15 cellular contexts compared by ENCODE assay signal in the genomic region with DNA sequence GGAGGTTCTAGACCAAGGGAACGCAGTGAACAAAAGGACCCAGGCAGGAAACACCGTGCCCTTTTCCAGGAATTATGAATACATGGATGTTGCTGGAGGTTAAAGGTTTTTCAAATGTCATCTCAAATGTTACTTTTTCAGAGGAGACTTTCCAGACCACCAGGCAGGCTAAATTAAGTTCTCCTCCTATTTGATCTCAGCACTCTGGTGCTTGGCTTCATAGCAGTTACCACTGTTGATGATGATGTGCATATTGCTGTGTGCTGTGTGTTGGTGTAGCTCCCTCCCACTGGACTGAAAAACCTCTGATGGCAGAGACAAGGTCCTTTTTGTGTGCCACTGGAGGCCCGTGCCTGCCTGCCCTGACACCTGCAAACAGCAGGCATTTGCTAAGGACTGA.
DNase-seq lines count a peak whose midpoint lies in the region; ATAC-seq and TF ChIP-seq lines count a peak whose summit lies in the region.
"Had no signal": no experiment of that assay in that cellular context is flagged by ENCODE, and none has a peak within 500 bp of the region (broad histone marks: within the 10 kb centered on the region; RNA-seq: fewer than 3 reads in every experiment).

No MANE protein-coding gene starts in this region.

- no peak overlapping the region for H3K56ac ChIP-seq in IMR-90 (ENCODE audit: extremely low read depth, insufficient read depth, low read length)

- TF ChIP-seq CTCF in GM23338 (conservative IDR thresholded peaks at IDR 0.05; ENCODE audit: low read depth in 2 of 2): no peak
- no peak for TF ChIP-seq CTCF in IMR-90 (conservative IDR thresholded peaks at IDR 0.05; ENCODE audit: low read depth, low read length)
- no peak for TF ChIP-seq CTCF in WERI-Rb-1 (IDR thresholded peaks at IDR 0.05; ENCODE audit: low read depth, low read length)
- TF ChIP-seq CTCF in chondrocyte (IDR thresholded peaks at IDR 0.05): no peak

- H3K27me3 ChIP-seq in GM23338 (ENCODE audit: insufficient read depth): no peaks in the 10 kb centered on the region
- no peaks in the 10 kb centered on the region for H3K27me3 ChIP-seq in IMR-90 (ENCODE audit: control insufficient read depth, insufficient read depth, low read length)
- H3K27me3 ChIP-seq in neuronal stem cell (ENCODE audit: control insufficient read depth in 3 of 3, insufficient read depth in 3 of 3, low read depth in 1 of 3, low read length in 3 of 3): no peaks in the 10 kb centered on the region
- no peaks in the 10 kb centered on the region for H3K27me3 ChIP-seq in WERI-Rb-1 (ENCODE audit: insufficient read depth, low read depth, severe bottlenecking)

- no peak overlapping the region for H2BK5ac ChIP-seq in IMR-90 (ENCODE audit: low read depth, low read length, poor library complexity, severe bottlenecking)
- no peak overlapping the region for H2BK5ac ChIP-seq in neuronal stem cell (ENCODE audit: low read length)

- H3K4me1 Mint-ChIP-seq in GM23338 (no peaks in the 10 kb centered on the region), chondrocyte (ENCODE audit: low read depth) (no peaks in the 10 kb centered on the region)
- H3K4me1 Mint-ChIP-seq: CD4-positive, alpha-beta memory T cell had no signal

- H3K4ac ChIP-seq in IMR-90 (ENCODE audit: low read depth, low read length) (no peak overlapping the region), neuronal stem cell (ENCODE audit: low read length) (no peak overlapping the region)

- no peaks in the 10 kb centered on the region for H3K9me2 ChIP-seq in GM23338 (ENCODE audit: insufficient read depth)

- H2AK9ac ChIP-seq in IMR-90 (replicated peaks; ENCODE audit: low read depth, low read length, poor library complexity): peak overlapping the region; percentile 79

- H3K4me3 Mint-ChIP-seq in GM23338 (no peak overlapping the region), chondrocyte (ENCODE audit: unreplicated experiment) (no peak overlapping the region)
- H3K4me3 Mint-ChIP-seq: CD4-positive, alpha-beta memory T cell had no signal

- H3K9ac ChIP-seq in IMR-90 (ENCODE audit: low read depth, low read length): no peak overlapping the region
- no peak overlapping the region for H3K9ac ChIP-seq in neuronal stem cell (ENCODE audit: low read depth, low read length, poor library complexity)

- H3K9me3 ChIP-seq in IMR-90 (ENCODE audit: control insufficient read depth, insufficient read depth, low read length): peaks cover 3% of the 10 kb centered on the region; the same call in 1 of the 2 replicates
- peaks cover 0 to 2% of the 10 kb centered on the region in 2 donors for H3K9me3 ChIP-seq in neuronal stem cell (replicated peaks in 1 of 2; ENCODE audit: control insufficient read depth in 2 of 2, insufficient read depth in 1 of 2, low read depth in 1 of 2, low read length in 2 of 2)
- no peaks in the 10 kb centered on the region for H3K9me3 ChIP-seq in WERI-Rb-1 (ENCODE audit: severe bottlenecking)

- H3K4me2 ChIP-seq in GM23338: no peak overlapping the region
- no peak overlapping the region for H3K4me2 ChIP-seq in IMR-90 (ENCODE audit: low read depth, low read length)
- H3K4me2 ChIP-seq in neuronal stem cell (ENCODE audit: insufficient read depth, low read length, poor library complexity, severe bottlenecking): no peak overlapping the region

- H2BK15ac ChIP-seq in IMR-90 (ENCODE audit: low read depth, low read length): no peak overlapping the region
- no peak overlapping the region for H2BK15ac ChIP-seq in neuronal stem cell (ENCODE audit: low read length)

- H3K23ac ChIP-seq in IMR-90 (ENCODE audit: low read depth, low read length) (no peak overlapping the region), neuronal stem cell (ENCODE audit: low read depth, low read length, poor library complexity) (no peak overlapping the region)

- WGBS in IMR-90 (ENCODE audit: extremely low coverage in 2 of 2, insufficient read length in 1 of 2), 2 experiments: 17% methylated on average over 1 of the region's 3 CpGs; no CpG with 5 or more reads in 1 of the 2 experiments
- no CpG with 5 or more reads among the region's 3 CpGs for WGBS in neuronal stem cell (ENCODE audit: extremely low coverage in 2 of 2, insufficient read length in 2 of 2, insufficient replicate concordance in 1 of 2), 2 donors

- H3K9me3 Mint-ChIP-seq in GM23338 (no peaks in the 10 kb centered on the region; the same call in 2 of the 3 replicates), chondrocyte (ENCODE audit: low read depth) (peaks cover 5% of the 10 kb centered on the region)

- H3K36me3 ChIP-seq in GM23338 (ENCODE audit: insufficient read depth) (no peaks in the 10 kb centered on the region), IMR-90 (ENCODE audit: control insufficient read depth, insufficient read depth, low read length) (no peaks in the 10 kb centered on the region), neuronal stem cell (replicated peaks in 1 of 2; ENCODE audit: control insufficient read depth in 2 of 2, insufficient read depth in 2 of 2, low read length in 2 of 2) (no peaks in the 10 kb centered on the region), WERI-Rb-1 (no peaks in the 10 kb centered on the region)

- no peak overlapping the region for H2BK120ac ChIP-seq in IMR-90 (ENCODE audit: low read depth, low read length)
- no peak overlapping the region for H2BK120ac ChIP-seq in neuronal stem cell (ENCODE audit: low read depth, low read length)

- H3K79me2 ChIP-seq in GM23338 (replicated peaks; ENCODE audit: insufficient read depth): no peaks in the 10 kb centered on the region

- H3K79me1 ChIP-seq in IMR-90 (ENCODE audit: low read depth in 1 of 2, low read length in 2 of 2): no peaks in the 10 kb centered on the region
- no peaks in the 10 kb centered on the region for H3K79me1 ChIP-seq in neuronal stem cell (ENCODE audit: low read depth, low read length)

- H2AFZ ChIP-seq in GM23338 (no peak overlapping the region), IMR-90 (replicated peaks; ENCODE audit: low read length, poor library complexity) (no peak overlapping the region), neuronal stem cell (ENCODE audit: low read length) (no peak overlapping the region)

- no peaks in the 10 kb centered on the region for H3K27me3 Mint-ChIP-seq in GM23338 (ENCODE audit: insufficient read depth, low read depth, poor library complexity)
- peaks cover 2% of the 10 kb centered on the region for H3K27me3 Mint-ChIP-seq in chondrocyte (ENCODE audit: low read depth)

- H3K9me1 ChIP-seq in IMR-90 (ENCODE audit: insufficient read depth, low read length): no peaks in the 10 kb centered on the region

- no peak for DNase-seq in GM23338 (ENCODE audit: low spot score)
- no peak for DNase-seq in IMR-90
- DNase-seq in neuronal stem cell (ENCODE audit: low spot score): no peak
- no peak for DNase-seq in occipital lobe (lab: John Stamatoyannopoulos, UW)
- DNase-seq in WERI-Rb-1: no peak
- DNase-seq in chondrocyte (ENCODE audit: low spot score): no peak
- DNase-seq: C1 segment of cervical spinal cord; Calu3; CD4-positive, alpha-beta memory T cell; COR-L47; DMS53; DMS79 treated with DMSO at 0.1 percent for 48 hours; GF-D8; H7; HCEC 1CT had no signal

- intact Hi-C loops in IMR-90 (cut with micrococcal nuclease): loop anchor here (10.0 kb wide), 1 partner anchor 55 kb away; no protein-coding TSS in a partner anchor

- POLR2A ChIA-PET in IMR-90 (lab: Charles Lee; ENCODE audit: unreplicated experiment): no interaction called here

- ATAC-seq in GM23338: no peak
- no peak for ATAC-seq in IMR-90 (ENCODE audit: low read depth)

- H2BK20ac ChIP-seq in IMR-90 (ENCODE audit: low read depth, low read length): no peak overlapping the region

- H3K18ac ChIP-seq in IMR-90 (ENCODE audit: low read depth, low read length) (no peak overlapping the region), neuronal stem cell (ENCODE audit: low read length) (peak overlapping the region; percentile 41)

- no TSS peak for BruUV-seq in IMR-90 (replicated peaks; lab: Mats Ljungman, UMichigan)

- dilution Hi-C loops in IMR-90 (cut with HindIII; ENCODE audit: low sequenced_read_pairs, unreplicated experiment): no loop called here

- H4K8ac ChIP-seq in IMR-90 (ENCODE audit: low read depth in 2 of 2, low read length in 2 of 2) (no peak overlapping the region), neuronal stem cell (ENCODE audit: low read depth, low read length) (no peak overlapping the region)

- TF ChIP-seq POLR2A in IMR-90 (IDR thresholded peaks at IDR 0.05; ENCODE audit: low read depth, low read length): no peak

- H2BK12ac ChIP-seq in neuronal stem cell (ENCODE audit: low read length): no peak overlapping the region

- TF ChIP-seq RAD21 in IMR-90 (IDR thresholded peaks at IDR 0.05; ENCODE audit: low read length): no peak

- H3K36me3 Mint-ChIP-seq in GM23338 (ENCODE audit: low read depth) (no peaks in the 10 kb centered on the region), chondrocyte (ENCODE audit: low read depth) (no peaks in the 10 kb centered on the region)
- H3K36me3 Mint-ChIP-seq: CD4-positive, alpha-beta memory T cell had no signal

- H3K4me1 ChIP-seq in GM23338 (ENCODE audit: insufficient read depth): no peaks in the 10 kb centered on the region
- no peaks in the 10 kb centered on the region for H3K4me1 ChIP-seq in IMR-90 (ENCODE audit: control insufficient read depth, insufficient read depth, low read length)
- peaks cover 0 to 2% of the 10 kb centered on the region in 2 donors for H3K4me1 ChIP-seq in neuronal stem cell (ENCODE audit: control insufficient read depth in 2 of 2, insufficient read depth in 1 of 2, low read depth in 1 of 2, low read length in 2 of 2)

- H3F3A ChIP-seq in GM23338 (replicated peaks; ENCODE audit: low read depth): no peaks in the 10 kb centered on the region

- H3K27ac Mint-ChIP-seq in GM23338: peak overlapping the region; percentile 14; the same call in 1 of the 2 replicates
- H3K27ac Mint-ChIP-seq in chondrocyte (ENCODE audit: unreplicated experiment): no peak overlapping the region

- H3K4me3 ChIP-seq in GM23338: no peak overlapping the region
- no peak overlapping the region for H3K4me3 ChIP-seq in IMR-90 (ENCODE audit: insufficient read depth, low read depth, low read length)
- no peak overlapping the region for H3K4me3 ChIP-seq in neuronal stem cell (ENCODE audit: low read length in 2 of 2)
- H3K4me3 ChIP-seq in WERI-Rb-1 (ENCODE audit: low read depth, low read length): no peak overlapping the region

- in situ Hi-C loops in IMR-90 (cut with MboI; ENCODE audit: low sequenced_read_pairs): no loop called here

- H4K91ac ChIP-seq in IMR-90 (ENCODE audit: insufficient read depth, low read depth, low read length) (no peak overlapping the region), neuronal stem cell (ENCODE audit: low read depth, low read length, poor library complexity) (no peak overlapping the region)

- no peaks in the 10 kb centered on the region for H4K20me1 ChIP-seq in GM23338 (replicated peaks; ENCODE audit: insufficient read depth)
- no peaks in the 10 kb centered on the region for H4K20me1 ChIP-seq in IMR-90 (ENCODE audit: insufficient read depth, low read length)

- H4K5ac ChIP-seq in IMR-90 (ENCODE audit: low read depth, low read length): no peak overlapping the region

- CTCF ChIA-PET in IMR-90 (lab: Yijun Ruan, JAX): no interaction called here

- no peak overlapping the region for H2AK5ac ChIP-seq in IMR-90 (ENCODE audit: low read depth, low read length)
- no peak overlapping the region for H2AK5ac ChIP-seq in neuronal stem cell (ENCODE audit: low read depth, low read length)

- H3K14ac ChIP-seq in IMR-90 (replicated peaks; ENCODE audit: low read depth, low read length) (no peak overlapping the region), neuronal stem cell (ENCODE audit: low read length) (no peak overlapping the region)

- H3K27ac ChIP-seq in GM23338 (ENCODE audit: low read depth) (no peak overlapping the region), IMR-90 (ENCODE audit: insufficient read depth, low read length) (no peak overlapping the region), neuronal stem cell (replicated peaks; ENCODE audit: low read length) (no peak overlapping the region), WERI-Rb-1 (no peak overlapping the region)
